In the genomic region with DNA sequence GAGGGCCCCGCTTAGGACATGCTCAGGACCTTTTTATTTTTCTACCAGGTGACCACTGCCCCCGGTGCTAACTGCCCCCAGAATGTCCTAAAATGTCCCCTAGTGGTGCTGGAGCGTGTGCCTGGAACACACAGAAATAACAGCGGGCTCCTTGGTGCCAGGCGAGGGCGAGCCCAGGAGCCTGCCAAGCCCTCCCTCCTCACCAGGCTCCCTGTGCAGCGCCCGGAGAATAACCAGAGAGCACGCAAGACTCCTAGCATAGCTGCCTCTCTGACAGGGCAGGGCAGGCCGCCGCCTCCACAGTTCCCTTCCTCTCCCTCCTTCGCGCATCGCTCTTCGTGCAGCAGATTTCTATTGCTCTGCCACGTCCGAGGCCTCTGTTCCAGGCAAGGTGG, we compare ENCODE assay signal across 26 cellular contexts.
"Had no signal": no experiment of that assay in that cellular context is flagged by ENCODE, and none has a peak within 500 bp of the region (broad histone marks: within the 10 kb centered on the region; RNA-seq: fewer than 3 reads in every experiment).

No MANE protein-coding gene starts in this region.

- H3K36me3 Mint-ChIP-seq: naive thymus-derived CD4-positive, alpha-beta T cell; neural progenitor cell; stimulated activated memory B cell treated with anti-CD40 and anti-IgM and Interleukin-4, amounts not matched to agents 10 μg/mL and 1 μg/mL and 100 μg/mL, for 72 hours had no signal

- H3K4me2 ChIP-seq: neural progenitor cell had no signal

- H3K9me3 Mint-ChIP-seq: effector memory CD8-positive, alpha-beta T cell; naive thymus-derived CD4-positive, alpha-beta T cell had no signal

- H3K27ac ChIP-seq: gastrocnemius medialis, left lung, neural progenitor cell, ovary, psoas muscle, testis, transverse colon, upper lobe of right lung, uterus had no signal

- H3K9me3 ChIP-seq: gastrocnemius medialis, left lung, ovary, psoas muscle, spleen, testis, transverse colon, upper lobe of right lung, uterus had no signal

- H3K4me1 ChIP-seq: gastrocnemius medialis, neural progenitor cell, psoas muscle, testis, transverse colon, upper lobe of right lung had no signal

- H3K9ac ChIP-seq: neural progenitor cell had no signal

- H3K4me1 Mint-ChIP-seq: nephron; stimulated activated memory B cell treated with anti-CD40 and anti-IgM and Interleukin-4, amounts not matched to agents 10 μg/mL and 1 μg/mL and 100 μg/mL, for 72 hours had no signal

- H3K27ac Mint-ChIP-seq: effector memory CD8-positive, alpha-beta T cell; naive thymus-derived CD4-positive, alpha-beta T cell; nephron; neural progenitor cell; stimulated activated memory B cell treated with anti-CD40 and anti-IgM and Interleukin-4, amounts not matched to agents 10 μg/mL and 1 μg/mL and 100 μg/mL, for 72 hours had no signal

- FAIRE-seq: kidney had no signal

- H3K36me3 ChIP-seq: gastrocnemius medialis, left lung, neural progenitor cell, ovary, spleen, transverse colon, upper lobe of right lung, uterus had no signal

- DNase-seq: cortex of kidney; effector memory CD8-positive, alpha-beta T cell; foreskin fibroblast; gastrocnemius medialis; kidney; left lung; mammary epithelial cell; mesendoderm; midbrain; naive thymus-derived CD4-positive, alpha-beta T cell; nucleus accumbens; ovary; psoas muscle; right cardiac atrium; spleen; stimulated activated CD4-positive, alpha-beta T cell treated with anti-CD3 and anti-CD28 coated beads, Interleukin-4, amount 100 ng/mL, for 4 hours; stimulated activated naive CD8-positive, alpha-beta T cell treated with anti-CD3 and anti-CD28 coated beads, Interleukin-15, Interleukin-2, amounts not matched to agents 100 U/mL and 50 U/mL, for 24 hours; substantia nigra; testis; transverse colon; upper lobe of right lung; uterus had no signal

- H3K4me3 ChIP-seq: gastrocnemius medialis, left lung, neural progenitor cell, ovary, psoas muscle, skin epidermis, transverse colon, upper lobe of right lung, uterus had no signal

- ATAC-seq: effector memory CD8-positive, alpha-beta T cell; gastrocnemius medialis; left lung; psoas muscle had no signal

- H3K27me3 ChIP-seq: neural progenitor cell, ovary, testis, uterus had no signal

- H3K4me3 Mint-ChIP-seq: effector memory CD8-positive, alpha-beta T cell; naive thymus-derived CD4-positive, alpha-beta T cell; nephron; neural progenitor cell; stimulated activated memory B cell treated with anti-CD40 and anti-IgM and Interleukin-4, amounts not matched to agents 10 μg/mL and 1 μg/mL and 100 μg/mL, for 72 hours had no signal

- H2AFZ ChIP-seq: neural progenitor cell had no signal
